Comparison of ENCODE assay signal across 10 cellular contexts in genomic region chr5:337565-338130, GRCh38. TPM values are rescaled to one million over a fixed set of nuclear protein-coding genes. Genes with fewer than 3 reads are reported as not detected.
DNase-seq lines count a peak whose midpoint lies in the region; ATAC-seq and TF ChIP-seq lines count a peak whose summit lies in the region.
"Had no signal": no experiment of that assay in that cellular context is flagged by ENCODE, and none has a peak within 500 bp of the region (broad histone marks: within the 10 kb centered on the region; RNA-seq: fewer than 3 reads in every experiment).

No MANE protein-coding gene starts in this region.

- ATAC-seq in HCT116 (peak; percentile 98), WTC11 (peak; percentile 97), HG03378 (IDR thresholded peaks at IDR 0.05; ENCODE audit: unreplicated experiment) (no peak), HG03354 (IDR thresholded peaks at IDR 0.05; ENCODE audit: poor library complexity, severe bottlenecking, unreplicated experiment) (no peak), GM21526 (IDR thresholded peaks at IDR 0.05; ENCODE audit: low FRiP score, unreplicated experiment) (no peak)

- H3K4me3 Mint-ChIP-seq in WTC11: no peak overlapping the region
- H3K4me3 Mint-ChIP-seq in activated naive CD4-positive, alpha-beta T cell treated with anti-CD3 and anti-CD28 coated beads, Interleukin-2, amount 10 ng/mL, durations not matched to agents 7 days and 5 days: no peak overlapping the region

- H2AFZ ChIP-seq in HCT116 (ENCODE audit: low read depth, low read length, poor library complexity, severe bottlenecking): no peak overlapping the region

- peak overlapping the region in 1 of 2 experiments; percentile 20; a peak in 1 of 4 replicates for H3K4me3 ChIP-seq in HCT116 (replicated peaks in 1 of 2; ENCODE audit: low read depth in 1 of 2, low read length in 2 of 2)

- no peaks in the 10 kb centered on the region for H3K36me3 Mint-ChIP-seq in WTC11
- H3K36me3 Mint-ChIP-seq in activated naive CD4-positive, alpha-beta T cell treated with anti-CD3 and anti-CD28 coated beads, Interleukin-2, amount 10 ng/mL, durations not matched to agents 7 days and 5 days: peaks cover 14% of the 10 kb centered on the region

- peaks cover 6 to 21% of the 10 kb centered on the region in 2 experiments; a peak in 3 of 4 replicates for H3K4me1 ChIP-seq in HCT116 (ENCODE audit: control insufficient read depth in 1 of 2, insufficient read depth in 2 of 2, low read length in 2 of 2)

- DNase-seq in AG20443 (ENCODE audit: low spot score) (peak; percentile 40), HCT116 (ENCODE audit: low read depth, low spot score) (peak; percentile 59), WTC11 (ENCODE audit: low spot score) (no peak), left kidney (ENCODE audit: low read depth, low spot score) (peak; percentile 72)
- DNase-seq in activated naive CD4-positive, alpha-beta T cell treated with anti-CD3 and anti-CD28 coated beads, Interleukin-2, amount 10 ng/mL, durations not matched to agents 7 days and 5 days: no peak
- DNase-seq: activated effector memory CD4-positive, alpha-beta T cell treated with anti-CD3 and anti-CD28 coated beads, Interleukin-2, amount 50 U/mL, for 16 hours; hypothalamus had no signal

- no peaks in the 10 kb centered on the region for H3K9me3 ChIP-seq in HCT116 (ENCODE audit: control insufficient read depth in 1 of 2, insufficient read depth in 1 of 2, low read depth in 1 of 2, low read length in 2 of 2)

- 0 out of 2 replicates have a peak, but pooled peaks cover 4% of the 10 kb centered on the region for H3K4me1 Mint-ChIP-seq in WTC11
- H3K4me1 Mint-ChIP-seq in activated naive CD4-positive, alpha-beta T cell treated with anti-CD3 and anti-CD28 coated beads, Interleukin-2, amount 10 ng/mL, durations not matched to agents 7 days and 5 days: peaks cover 52% of the 10 kb centered on the region

- POLR2A ChIA-PET in HCT116 (lab: Charles Lee) (no interaction called here), WTC11 (lab: Charles Lee) (no interaction called here)

- intact Hi-C loops in HCT116 (cut with micrococcal nuclease): no loop called here

- peak overlapping the region; percentile 52 for H3K4me2 ChIP-seq in HCT116 (ENCODE audit: low read length)

- H3K36me3 ChIP-seq in HCT116 (ENCODE audit: control insufficient read depth in 1 of 2, insufficient read depth in 2 of 2, low read length in 2 of 2): no peaks in the 10 kb centered on the region

- RAD21 ChIA-PET in HCT116 (lab: Charles Lee; ENCODE audit: low non-redundant PET in 1 of 2, low total read pairs in 2 of 2, uncharacterized antibody in 2 of 2, unreplicated experiment in 2 of 2): interaction anchor here in 1 of 2 experiments (1.5 kb wide), 1 partner anchor 21 kb away, joined by 4 read pairs; no protein-coding TSS in a partner anchor

- TF ChIP-seq CTCF in HCT116 (IDR thresholded peaks at IDR 0.05 in 2 of 3, conservative IDR thresholded peaks at IDR 0.05 in 1 of 3; ENCODE audit: borderline replicate concordance in 1 of 3, insufficient read depth in 1 of 3, low read depth in 2 of 3, low read length in 2 of 3) (peak; percentile 63 to 70 (median 65); a peak in 5 of 6 replicates), WTC11 (IDR thresholded peaks at IDR 0.05) (no peak)

- TF ChIP-seq RAD21 in HCT116 (IDR thresholded peaks at IDR 0.05; ENCODE audit: low read depth): peak; percentile 50

- H3K9me3 Mint-ChIP-seq in WTC11: no peaks in the 10 kb centered on the region
- no peaks in the 10 kb centered on the region for H3K9me3 Mint-ChIP-seq in activated naive CD4-positive, alpha-beta T cell treated with anti-CD3 and anti-CD28 coated beads, Interleukin-2, amount 10 ng/mL, durations not matched to agents 7 days and 5 days

- CTCF ChIA-PET in HCT116 (lab: Charles Lee): interaction anchor here (0.6 to 2.0 kb wide), 13 partner anchors 8 to 670 kb away, joined by 3 to 15 read pairs (median 5); partner anchors contain the start of genes AHRR and PDCD6
- CTCF ChIA-PET in WTC11 (lab: Charles Lee): interaction anchor here (0.7 to 1.8 kb wide), 23 partner anchors 9 to 438 kb away, joined by 3 to 20 read pairs (median 4); partner anchors contain the start of gene AHRR
- CTCF ChIA-PET in activated naive CD4-positive, alpha-beta T cell treated with anti-CD3 and anti-CD28 coated beads, Interleukin-2, amount 10 ng/mL, durations not matched to agents 7 days and 5 days (lab: Charles Lee): interaction anchor here (0.6 to 1.3 kb wide), 3 partner anchors 10 to 88 kb away, joined by 3 to 4 read pairs (median 3); no protein-coding TSS in a partner anchor

- no peaks in the 10 kb centered on the region for H3K9me2 ChIP-seq in HCT116 (ENCODE audit: insufficient read depth)

- no peak overlapping the region for H3K9ac ChIP-seq in HCT116 (ENCODE audit: low read length)

- no TSS peak for BruUV-seq in HCT116 (replicated peaks; lab: Mats Ljungman, UMichigan)

- H4K20me1 ChIP-seq in HCT116 (ENCODE audit: insufficient read depth): no peaks in the 10 kb centered on the region; the same call in 1 of the 2 replicates

- no peak overlapping the region for H3K27ac ChIP-seq in HCT116 (ENCODE audit: low read depth, low read length)

- H3K27me3 Mint-ChIP-seq in WTC11 (ENCODE audit: low read depth): peaks cover 11% of the 10 kb centered on the region
- peaks cover 1% of the 10 kb centered on the region for H3K27me3 Mint-ChIP-seq in activated naive CD4-positive, alpha-beta T cell treated with anti-CD3 and anti-CD28 coated beads, Interleukin-2, amount 10 ng/mL, durations not matched to agents 7 days and 5 days

- H3K27ac Mint-ChIP-seq in WTC11: no peak overlapping the region
- no peak overlapping the region for H3K27ac Mint-ChIP-seq in activated naive CD4-positive, alpha-beta T cell treated with anti-CD3 and anti-CD28 coated beads, Interleukin-2, amount 10 ng/mL, durations not matched to agents 7 days and 5 days

- TF ChIP-seq POLR2A in HCT116 (IDR thresholded peaks at IDR 0.05; ENCODE audit: borderline replicate concordance, extremely low read depth, insufficient read depth, insufficient read length): no peak

- H3K79me2 ChIP-seq in HCT116 (ENCODE audit: insufficient read depth, low read length): peaks cover 20% of the 10 kb centered on the region

- H3K27me3 ChIP-seq in HCT116 (ENCODE audit: insufficient read depth, low read length): no peaks in the 10 kb centered on the region

TF ChIP-seq in HCT116, 20 proteins besides CTCF, POLR2A, EP300 and RAD21:
- no peak for TF ChIP-seq POLR2AphosphoS5 (IDR thresholded peaks at IDR 0.05; ENCODE audit: low read depth, low read length)
- TF ChIP-seq CBX3 (IDR thresholded peaks at IDR 0.05; ENCODE audit: low read depth): peak; percentile 14; the same call in 1 of the 2 replicates

TF ChIP-seq in WTC11, 78 proteins besides CTCF, POLR2A, EP300 and RAD21:
- TF ChIP-seq, protein P1, sequence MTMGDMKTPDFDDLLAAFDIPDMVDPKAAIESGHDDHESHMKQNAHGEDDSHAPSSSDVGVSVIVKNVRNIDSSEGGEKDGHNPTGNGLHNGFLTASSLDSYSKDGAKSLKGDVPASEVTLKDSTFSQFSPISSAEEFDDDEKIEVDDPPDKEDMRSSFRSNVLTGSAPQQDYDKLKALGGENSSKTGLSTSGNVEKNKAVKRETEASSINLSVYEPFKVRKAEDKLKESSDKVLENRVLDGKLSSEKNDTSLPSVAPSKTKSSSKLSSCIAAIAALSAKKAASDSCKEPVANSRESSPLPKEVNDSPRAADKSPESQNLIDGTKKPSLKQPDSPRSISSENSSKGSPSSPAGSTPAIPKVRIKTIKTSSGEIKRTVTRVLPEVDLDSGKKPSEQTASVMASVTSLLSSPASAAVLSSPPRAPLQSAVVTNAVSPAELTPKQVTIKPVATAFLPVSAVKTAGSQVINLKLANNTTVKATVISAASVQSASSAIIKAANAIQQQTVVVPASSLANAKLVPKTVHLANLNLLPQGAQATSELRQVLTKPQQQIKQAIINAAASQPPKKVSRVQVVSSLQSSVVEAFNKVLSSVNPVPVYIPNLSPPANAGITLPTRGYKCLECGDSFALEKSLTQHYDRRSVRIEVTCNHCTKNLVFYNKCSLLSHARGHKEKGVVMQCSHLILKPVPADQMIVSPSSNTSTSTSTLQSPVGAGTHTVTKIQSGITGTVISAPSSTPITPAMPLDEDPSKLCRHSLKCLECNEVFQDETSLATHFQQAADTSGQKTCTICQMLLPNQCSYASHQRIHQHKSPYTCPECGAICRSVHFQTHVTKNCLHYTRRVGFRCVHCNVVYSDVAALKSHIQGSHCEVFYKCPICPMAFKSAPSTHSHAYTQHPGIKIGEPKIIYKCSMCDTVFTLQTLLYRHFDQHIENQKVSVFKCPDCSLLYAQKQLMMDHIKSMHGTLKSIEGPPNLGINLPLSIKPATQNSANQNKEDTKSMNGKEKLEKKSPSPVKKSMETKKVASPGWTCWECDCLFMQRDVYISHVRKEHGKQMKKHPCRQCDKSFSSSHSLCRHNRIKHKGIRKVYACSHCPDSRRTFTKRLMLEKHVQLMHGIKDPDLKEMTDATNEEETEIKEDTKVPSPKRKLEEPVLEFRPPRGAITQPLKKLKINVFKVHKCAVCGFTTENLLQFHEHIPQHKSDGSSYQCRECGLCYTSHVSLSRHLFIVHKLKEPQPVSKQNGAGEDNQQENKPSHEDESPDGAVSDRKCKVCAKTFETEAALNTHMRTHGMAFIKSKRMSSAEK (CRISPR knock-in tag; IDR thresholded peaks at IDR 0.05; ENCODE audit: borderline replicate concordance): no peak
- TF ChIP-seq PRRX2 (CRISPR knock-in tag; IDR thresholded peaks at IDR 0.05) (no peak), TEAD4 (CRISPR knock-in tag; IDR thresholded peaks at IDR 0.05) (peak; percentile 50; the same call in 1 of the 2 replicates), TP53 (CRISPR knock-in tag; IDR thresholded peaks at IDR 0.05) (no peak), TEAD1 (CRISPR knock-in tag; IDR thresholded peaks at IDR 0.05) (peak; percentile 66; the same call in 1 of the 2 replicates)
TF ChIP-seq in WTC11: peak in this region for 2.

RNA-seq across cellular contexts. Expression of gene AHRR, which starts 16.1 kb away (rescaled TPM):
- 12.7 TPM for total RNA-seq in HCT116 (2021; ENCODE audit: unreplicated experiment)
- 2.5 and 3.2 TPM in 2 replicates for polyA plus RNA-seq in HCT116 (2012)
- 4.5 to 9.7 TPM (median 7.0 TPM) in 3 replicates for total RNA-seq in WTC11 (2021)

Comparison
In these comparisons a context has a peak if more than half of its experiments do, and no peak if none do; other contexts are left out.
1. DNase-seq: peak in AG20443 (single experiment), HCT116 (single experiment) and left kidney (single experiment); none in WTC11 (single experiment) and activated naive CD4-positive, alpha-beta T cell treated with anti-CD3 and anti-CD28 coated beads, Interleukin-2, amount 10 ng/mL, durations not matched to agents 7 days and 5 days (single experiment).
2. ATAC-seq: peak in HCT116 (single experiment) and WTC11 (single experiment); none in HG03378 (single experiment), HG03354 (single experiment) and GM21526 (single experiment).